In genomic region chr11:60915250-60915914, GRCh38 we compare ENCODE assay signal across 8 cellular contexts. TPM values are rescaled to one million over a fixed set of nuclear protein-coding genes. Genes with fewer than 3 reads are reported as not detected.
DNase-seq lines count a peak whose midpoint lies in the region; ATAC-seq and TF ChIP-seq lines count a peak whose summit lies in the region.

No MANE protein-coding gene starts in this region.

- H2AFZ ChIP-seq in SK-N-SH (ENCODE audit: low read depth), result peak overlapping the region; percentile 23; the same call in 1 of the 2 replicates

- H3K9me3 ChIP-seq in SK-N-SH (no peaks in the 10 kb centered on the region), vagina (no peaks in the 10 kb centered on the region)

- H3F3A ChIP-seq in SK-N-SH (replicated peaks; ENCODE audit: insufficient read depth), result no peaks in the 10 kb centered on the region

- H3K4me1 ChIP-seq in SK-N-SH (ENCODE audit: control insufficient read depth in 1 of 2, insufficient read depth in 2 of 2, low read depth in 1 of 2, low read length in 1 of 2) (peaks cover 14 to 20% of the 10 kb centered on the region in 2 experiments; a peak in 2 of 4 replicates), vagina (peaks cover 56% of the 10 kb centered on the region)

- peak; percentile 47 for TF ChIP-seq RAD21 in SK-N-SH (IDR thresholded peaks at IDR 0.05; ENCODE audit: low read length)

- POLR2A ChIA-PET in SK-N-SH (lab: Yijun Ruan, JAX), result interaction anchor here (2.1 kb wide), 1 partner anchor 10 kb away, joined by 8 read pairs; the partner anchor contains the start of gene PRPF19

- CTCF ChIA-PET in SK-N-SH (lab: Yijun Ruan, JAX), result interaction anchor here (0.7 to 3.9 kb wide), 12 partner anchors 8 to 271 kb away, joined by 3 to 38 read pairs (median 6); partner anchors contain the start of gene TMEM132A

- ATAC-seq in GM18868 (IDR thresholded peaks at IDR 0.05; ENCODE audit: unreplicated experiment) (peak; percentile 55), HG03139 (IDR thresholded peaks at IDR 0.05; ENCODE audit: unreplicated experiment) (peak; percentile 41), left cardiac atrium (peak; percentile 33 to 55)
- peak; percentile 55 to 73 for ATAC-seq in activated naive CD4-positive, alpha-beta T cell treated with anti-CD3 and anti-CD28 coated beads, Interleukin-2, amount 50 U/mL, for 72 hours

- TF ChIP-seq EP300 in SK-N-SH (IDR thresholded peaks at IDR 0.05; ENCODE audit: borderline replicate concordance in 1 of 2, low read depth in 1 of 2, low read length in 1 of 2), result no peak

- intact Hi-C loops in left cardiac atrium (cut with DNase I), result no loop called here
- intact Hi-C loops in vagina (cut with DNase I), result no loop called here

- H3K9me2 ChIP-seq in SK-N-SH, result no peaks in the 10 kb centered on the region

- DNase-seq in AG08395 (ENCODE audit: low spot score) (peak; percentile 76), SK-N-SH (peak; percentile 65), left cardiac atrium (peak; percentile 72), renal cortical epithelial cell (ENCODE audit: low read depth) (peak; percentile 57), vagina (ENCODE audit: extremely low spot score in 2 of 2) (no peak)
- peak; percentile 61 to 78 for DNase-seq in activated naive CD4-positive, alpha-beta T cell treated with anti-CD3 and anti-CD28 coated beads, Interleukin-2, amount 50 U/mL, for 72 hours (ENCODE audit: low spot score in 2 of 2)

- peaks cover 0 to 5% of the 10 kb centered on the region in 2 donors for H3K9me3 Mint-ChIP-seq in activated naive CD4-positive, alpha-beta T cell treated with anti-CD3 and anti-CD28 coated beads, Interleukin-2, amount 50 U/mL, for 72 hours

- no peaks in the 10 kb centered on the region; the same call in 1 of the 2 replicates for H3K27me3 ChIP-seq in SK-N-SH (ENCODE audit: insufficient read depth)
- H3K27me3 ChIP-seq in vagina, result no peaks in the 10 kb centered on the region

- H3K4me3 ChIP-seq in SK-N-SH (ENCODE audit: low read depth in 2 of 2, low read length in 1 of 2) (peak overlapping the region; percentile 80 to 87), vagina (peak overlapping the region; percentile 94 to 96)

- peaks cover 19 to 32% of the 10 kb centered on the region in 2 donors for H3K36me3 Mint-ChIP-seq in activated naive CD4-positive, alpha-beta T cell treated with anti-CD3 and anti-CD28 coated beads, Interleukin-2, amount 50 U/mL, for 72 hours

- WGBS in SK-N-SH (ENCODE audit: low lambda C conversion rate), result 31% methylated on average over 11 of the region's 17 CpGs

- peak overlapping the region; percentile 76; the same call in 1 of the 2 replicates for H3K9ac ChIP-seq in SK-N-SH

- peak; percentile 48 for TF ChIP-seq CTCF in SK-N-SH (IDR thresholded peaks at IDR 0.05)
- TF ChIP-seq CTCF in vagina (IDR thresholded peaks at IDR 0.05), result peak in 1 of 3 experiments; percentile 13

- TF ChIP-seq POLR2A in vagina (IDR thresholded peaks at IDR 0.05), result no peak

- H3K36me3 ChIP-seq in SK-N-SH (replicated peaks in 1 of 2; ENCODE audit: control insufficient read depth in 1 of 2, insufficient read depth in 2 of 2, low read length in 1 of 2), result peaks cover 4 to 8% of the 10 kb centered on the region in 2 experiments
- H3K36me3 ChIP-seq in vagina, result peaks cover 0 to 7% of the 10 kb centered on the region in 2 donors

- peak overlapping the region in 1 of 2 experiments; percentile 93; a peak in 3 of 4 replicates for H3K27ac ChIP-seq in SK-N-SH (ENCODE audit: low read depth in 2 of 2, low read length in 1 of 2)
- peak overlapping the region; percentile 93 for H3K27ac ChIP-seq in vagina

- H3K79me2 ChIP-seq in SK-N-SH (ENCODE audit: insufficient read depth), result peaks cover 44% of the 10 kb centered on the region

- peak overlapping the region; percentile 48 to 82 for H3K27ac Mint-ChIP-seq in activated naive CD4-positive, alpha-beta T cell treated with anti-CD3 and anti-CD28 coated beads, Interleukin-2, amount 50 U/mL, for 72 hours

- no peaks in the 10 kb centered on the region; the same call in 1 of the 2 replicates for H4K20me1 ChIP-seq in SK-N-SH (ENCODE audit: insufficient read depth)

- peak overlapping the region; percentile 98 for H3K4me2 ChIP-seq in SK-N-SH

TF ChIP-seq in SK-N-SH, 30 proteins besides CTCF, POLR2A, EP300 and RAD21 (continues in another document):
- no peak for TF ChIP-seq USF1 (IDR thresholded peaks at IDR 0.05; ENCODE audit: borderline replicate concordance, low read depth)
- TF ChIP-seq MAX (IDR thresholded peaks at IDR 0.05; ENCODE audit: low read depth), result 0 out of 2 replicates have a peak, but pooled peaks have one; percentile 8
- peak; percentile 19; the same call in 1 of the 2 replicates for TF ChIP-seq JUND (IDR thresholded peaks at IDR 0.05)
- peak; percentile 61; the same call in 1 of the 2 replicates for TF ChIP-seq FOSL2 (IDR thresholded peaks at IDR 0.05; ENCODE audit: borderline replicate concordance, low read depth)
- no peak for TF ChIP-seq EZH2phosphoT487 (IDR thresholded peaks at IDR 0.05; ENCODE audit: borderline replicate concordance, low read depth)
- TF ChIP-seq NRF1 (IDR thresholded peaks at IDR 0.05; ENCODE audit: low read depth, low read length), result no peak
- no peak for TF ChIP-seq POLR2AphosphoS5 (IDR thresholded peaks at IDR 0.05; ENCODE audit: low read depth, low read length)
- no peak for TF ChIP-seq NFIC (IDR thresholded peaks at IDR 0.05; ENCODE audit: borderline replicate concordance)
- TF ChIP-seq TEAD4 (IDR thresholded peaks at IDR 0.05; ENCODE audit: borderline replicate concordance, insufficient read depth), result no peak
- no peak for TF ChIP-seq TAF1 (IDR thresholded peaks at IDR 0.05; ENCODE audit: borderline replicate concordance, low read depth, low read length)
- TF ChIP-seq RXRA (IDR thresholded peaks at IDR 0.05; ENCODE audit: borderline replicate concordance, low read depth), result no peak
- TF ChIP-seq FOXJ3 (CRISPR knock-in tag; IDR thresholded peaks at IDR 0.05), result no peak
- TF ChIP-seq RCOR1 (IDR thresholded peaks at IDR 0.05; ENCODE audit: low read length), result no peak

RNA-seq across cellular contexts. Expression of gene TMEM109, which starts 1.4 kb away (rescaled TPM):
- polyA plus RNA-seq in SK-N-SH (2012; rRNA removed), result 38.0 and 52.7 TPM in 2 replicates
- polyA plus RNA-seq in SK-N-SH (2012; cell fraction: cytosol; rRNA removed), result 33.3 and 44.2 TPM in 2 replicates
- 23.4 and 25.2 TPM in 2 replicates for polyA plus RNA-seq in SK-N-SH (2012; cell fraction: nucleus; rRNA removed)
- total RNA-seq in activated naive CD4-positive, alpha-beta T cell treated with anti-CD3 and anti-CD28 coated beads, Interleukin-2, amount 50 U/mL, for 72 hours, result 10 to 100 TPM; 31.9 to 95.1 TPM
- total RNA-seq in left cardiac atrium (100 to 1,000 TPM in 1 of 2 donors, 10 to 100 TPM in 1; 98.1 to 109 TPM), renal cortical epithelial cell (18.6 and 37.7 TPM in 2 replicates), vagina (127 TPM)

RNA-seq across cellular contexts. Expression of gene TMEM132A, which starts 8.9 kb away (rescaled TPM):
- polyA plus RNA-seq in SK-N-SH (2012; rRNA removed), result 62.2 and 66.9 TPM in 2 replicates
- polyA plus RNA-seq in SK-N-SH (2012; cell fraction: cytosol; rRNA removed), result 30.0 and 50.0 TPM in 2 replicates
- polyA plus RNA-seq in SK-N-SH (2012; cell fraction: nucleus; rRNA removed), result 225 and 315 TPM in 2 replicates
- total RNA-seq in activated naive CD4-positive, alpha-beta T cell treated with anti-CD3 and anti-CD28 coated beads, Interleukin-2, amount 50 U/mL, for 72 hours, result 1 to 10 TPM in 1 of 2 donors, under 1 TPM in 1; 0.71 to 1.4 TPM
- 1 to 10 TPM; 5.1 to 9.7 TPM for total RNA-seq in left cardiac atrium
- 137 and 213 TPM in 2 replicates for total RNA-seq in renal cortical epithelial cell
- 6.1 TPM for total RNA-seq in vagina

RNA-seq across cellular contexts. Expression of gene PRPF19, which starts 9.0 kb away (rescaled TPM):
- 44.0 and 58.9 TPM in 2 replicates for polyA plus RNA-seq in SK-N-SH (2012; rRNA removed)
- polyA plus RNA-seq in SK-N-SH (2012; cell fraction: cytosol; rRNA removed), result 36.1 and 49.0 TPM in 2 replicates
- 55.2 and 72.4 TPM in 2 replicates for polyA plus RNA-seq in SK-N-SH (2012; cell fraction: nucleus; rRNA removed)
- 100 to 1,000 TPM in 1 of 2 donors, 10 to 100 TPM in 1; 71.0 to 149 TPM for total RNA-seq in activated naive CD4-positive, alpha-beta T cell treated with anti-CD3 and anti-CD28 coated beads, Interleukin-2, amount 50 U/mL, for 72 hours
- total RNA-seq in left cardiac atrium, result 10 to 100 TPM; 40.3 to 42.3 TPM
- total RNA-seq in renal cortical epithelial cell, result 32.6 and 49.8 TPM in 2 replicates
- total RNA-seq in vagina, result 54.0 TPM

RNA-seq across cellular contexts. Expression of gene SLC15A3, which starts 36.6 kb away (rescaled TPM):
- 0.13 TPM in 1 of 2 replicates, not detected in the other for polyA plus RNA-seq in SK-N-SH (2012; rRNA removed)
- 0.03 TPM in 1 of 2 replicates, not detected in the other for polyA plus RNA-seq in SK-N-SH (2012; cell fraction: cytosol; rRNA removed)
- 0.17 and 0.39 TPM in 2 replicates for polyA plus RNA-seq in SK-N-SH (2012; cell fraction: nucleus; rRNA removed)
- total RNA-seq in activated naive CD4-positive, alpha-beta T cell treated with anti-CD3 and anti-CD28 coated beads, Interleukin-2, amount 50 U/mL, for 72 hours, result 1 to 10 TPM; 5.9 to 9.0 TPM
- total RNA-seq in left cardiac atrium (10 to 100 TPM; 24.8 to 30.6 TPM), renal cortical epithelial cell (0.89 and 5.9 TPM in 2 replicates), vagina (23.1 TPM)

RNA-seq across cellular contexts. Expression of gene ZP1, which starts 48.0 kb away (rescaled TPM):
- polyA plus RNA-seq in SK-N-SH (2012; rRNA removed), result not detected in 2 replicates
- 0.01 TPM in 1 of 2 replicates, not detected in the other for polyA plus RNA-seq in SK-N-SH (2012; cell fraction: cytosol; rRNA removed)
- polyA plus RNA-seq in SK-N-SH (2012; cell fraction: nucleus; rRNA removed), result 0.37 and 0.79 TPM in 2 replicates
- not detected for total RNA-seq in activated naive CD4-positive, alpha-beta T cell treated with anti-CD3 and anti-CD28 coated beads, Interleukin-2, amount 50 U/mL, for 72 hours
- total RNA-seq in left cardiac atrium (not detected), renal cortical epithelial cell (not detected in 2 replicates), vagina (not detected)

Comparison
In these comparisons a context has a peak if more than half of its experiments do, and no peak if none do; other contexts are left out.
1. DNase-seq: peak in AG08395 (single experiment), SK-N-SH (single experiment), activated naive CD4-positive, alpha-beta T cell treated with anti-CD3 and anti-CD28 coated beads, Interleukin-2, amount 50 U/mL, for 72 hours (2 of 2), left cardiac atrium (single experiment) and renal cortical epithelial cell (single experiment); none in vagina (0 of 2).
2. RNA of gene TMEM132A, which starts 8.9 kb away (total RNA-seq): 137 to 213 TPM in renal cortical epithelial cell; 5.1 to 9.7 TPM in left cardiac atrium, 6.1 TPM in vagina (single experiment) and 0.71 to 1.4 TPM in activated naive CD4-positive, alpha-beta T cell treated with anti-CD3 and anti-CD28 coated beads, Interleukin-2, amount 50 U/mL, for 72 hours; every median in the first group is over 10 times any median in the second.
3. Peak in every context shown above with its lines, with median percentiles within 50 percentile points of each other: ATAC-seq.